Comparison of ENCODE assay signal across 14 cellular contexts in the genomic region with DNA sequence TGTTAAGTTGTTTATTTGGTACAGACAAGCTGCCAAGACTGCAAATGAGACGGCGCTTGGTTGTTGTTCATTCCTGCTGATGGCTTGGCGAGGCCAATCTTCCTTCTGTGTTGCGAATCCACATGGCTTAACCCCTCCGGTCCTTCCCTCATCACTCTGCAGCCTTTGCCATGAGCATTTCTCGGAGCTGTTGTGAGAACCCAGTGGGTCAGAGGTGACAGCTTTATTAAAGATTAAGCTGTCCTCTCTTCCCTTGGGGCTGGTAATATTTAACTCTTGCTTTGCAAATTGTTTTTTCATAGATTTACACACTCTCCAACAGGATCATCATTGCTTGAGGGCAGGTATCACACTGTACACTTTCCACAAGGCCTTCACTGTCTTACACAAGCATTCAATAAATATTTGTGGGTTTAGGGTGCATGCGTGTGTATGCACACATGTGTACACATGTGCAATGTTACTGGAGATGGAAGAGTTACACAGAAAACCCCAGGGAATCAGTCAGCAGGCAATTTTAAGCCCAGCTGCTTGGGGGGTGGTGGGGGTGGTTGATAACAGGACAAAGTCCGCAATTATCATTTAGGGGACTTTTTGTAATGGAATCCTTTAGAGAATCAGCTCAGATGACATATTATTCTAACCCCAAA. TPM values are rescaled to one million over a fixed set of nuclear protein-coding genes. Genes with fewer than 3 reads are reported as not detected.
A peak's percentile ranks its signal among the peaks of the same experiment; 100 is the strongest.
DNase-seq lines count a peak whose midpoint lies in the region; ATAC-seq and TF ChIP-seq lines count a peak whose summit lies in the region.
"Had no signal": no experiment of that assay in that cellular context is flagged by ENCODE, and none has a peak within 500 bp of the region (broad histone marks: within the 10 kb centered on the region; RNA-seq: fewer than 3 reads in every experiment).

No MANE protein-coding gene starts in this region.

- H3K27ac ChIP-seq in neuronal stem cell (replicated peaks; ENCODE audit: low read length) (no peak overlapping the region), esophagus squamous epithelium (no peak overlapping the region)
- H3K27ac ChIP-seq: stomach had no signal

- WGBS in neuronal stem cell (ENCODE audit: extremely low coverage in 2 of 2, insufficient read length in 2 of 2, insufficient replicate concordance in 1 of 2), 2 donors, result no CpG with 5 or more reads among the region's 8 CpGs
- 39 to 43% methylated on average over 8 of the region's 8 CpGs for WGBS in esophagus squamous epithelium, 2 donors

- H3K79me1 ChIP-seq in neuronal stem cell (ENCODE audit: low read depth, low read length), result no peaks in the 10 kb centered on the region

- H2BK120ac ChIP-seq in neuronal stem cell (ENCODE audit: low read depth, low read length), result no peak overlapping the region

- H3K4me1 Mint-ChIP-seq in glutamatergic neuron (ENCODE audit: low read depth, unreplicated experiment), result peaks cover 22% of the 10 kb centered on the region

- H3K4me3 Mint-ChIP-seq in glutamatergic neuron (ENCODE audit: unreplicated experiment), result peak overlapping the region; percentile 47
- H3K4me3 Mint-ChIP-seq: activated CD8-positive, alpha-beta memory T cell treated with anti-CD3 and anti-CD28 coated beads, Interleukin-2, amount 10 ng/mL, durations not matched to agents 7 days and 5 days; activated naive CD4-positive, alpha-beta T cell treated with anti-CD3 and anti-CD28 coated beads for 36 hours had no signal

- no peak overlapping the region for H2BK5ac ChIP-seq in neuronal stem cell (ENCODE audit: low read length)

- H4K91ac ChIP-seq in neuronal stem cell (ENCODE audit: low read depth, low read length, poor library complexity), result no peak overlapping the region

- no peak overlapping the region for H3K14ac ChIP-seq in neuronal stem cell (ENCODE audit: low read length)

- no peak overlapping the region for H3K9ac ChIP-seq in neuronal stem cell (ENCODE audit: low read depth, low read length, poor library complexity)

- H2AFZ ChIP-seq in neuronal stem cell (ENCODE audit: low read length), result peak overlapping the region; percentile 83

- H3K18ac ChIP-seq in neuronal stem cell (ENCODE audit: low read length), result no peak overlapping the region

- no peak overlapping the region for H3K4ac ChIP-seq in neuronal stem cell (ENCODE audit: low read length)

- H2BK12ac ChIP-seq in neuronal stem cell (ENCODE audit: low read length), result no peak overlapping the region

- no peak overlapping the region for H3K27ac Mint-ChIP-seq in glutamatergic neuron (ENCODE audit: unreplicated experiment)
- H3K27ac Mint-ChIP-seq: activated CD8-positive, alpha-beta memory T cell treated with anti-CD3 and anti-CD28 coated beads, Interleukin-2, amount 10 ng/mL, durations not matched to agents 7 days and 5 days; activated naive CD4-positive, alpha-beta T cell treated with anti-CD3 and anti-CD28 coated beads for 36 hours had no signal

- H3K4me3 ChIP-seq in neuronal stem cell (ENCODE audit: low read length in 2 of 2), result peak overlapping the region in 1 of 2 donors; percentile 25
- no peak overlapping the region for H3K4me3 ChIP-seq in esophagus squamous epithelium
- H3K4me3 ChIP-seq: stomach had no signal

- H3K36me3 ChIP-seq in neuronal stem cell (replicated peaks in 1 of 2; ENCODE audit: control insufficient read depth in 2 of 2, insufficient read depth in 2 of 2, low read length in 2 of 2), result no peaks in the 10 kb centered on the region
- no peaks in the 10 kb centered on the region for H3K36me3 ChIP-seq in esophagus squamous epithelium
- H3K36me3 ChIP-seq: stomach had no signal

- TF ChIP-seq POLR2A in esophagus squamous epithelium (IDR thresholded peaks at IDR 0.05), result no peak

- no peaks in the 10 kb centered on the region for H3K36me3 Mint-ChIP-seq in glutamatergic neuron (ENCODE audit: unreplicated experiment)
- H3K36me3 Mint-ChIP-seq: activated CD8-positive, alpha-beta memory T cell treated with anti-CD3 and anti-CD28 coated beads, Interleukin-2, amount 10 ng/mL, durations not matched to agents 7 days and 5 days had no signal

- no peak for TF ChIP-seq CTCF in glutamatergic neuron (IDR thresholded peaks at IDR 0.05; ENCODE audit: partially characterized antibody, unreplicated experiment)
- no peak for TF ChIP-seq CTCF in esophagus squamous epithelium (IDR thresholded peaks at IDR 0.05)

- no peak overlapping the region for H2AK5ac ChIP-seq in neuronal stem cell (ENCODE audit: low read depth, low read length)

- H3K27me3 Mint-ChIP-seq in glutamatergic neuron (ENCODE audit: unreplicated experiment), result peaks cover 3% of the 10 kb centered on the region

- H3K23ac ChIP-seq in neuronal stem cell (ENCODE audit: low read depth, low read length, poor library complexity), result no peak overlapping the region

- peak; percentile 72 for DNase-seq in NCI-H2227 treated with DMSO at 0.1 percent for 48 hours (lab: John Stamatoyannopoulos, UW)
- no peak for DNase-seq in glutamatergic neuron
- no peak for DNase-seq in neuronal stem cell (ENCODE audit: low spot score)
- DNase-seq in esophagus squamous epithelium (lab: John Stamatoyannopoulos, UW), result no peak
- no peak for DNase-seq in central memory CD4-positive, alpha-beta T cell
- no peak for DNase-seq in SHP77 (lab: John Stamatoyannopoulos, UW)
- DNase-seq: activated CD8-positive, alpha-beta memory T cell treated with anti-CD3 and anti-CD28 coated beads, Interleukin-2, amount 10 ng/mL, durations not matched to agents 7 days and 5 days; activated naive CD4-positive, alpha-beta T cell treated with anti-CD3 and anti-CD28 coated beads for 36 hours; EL; HCEC 1CT; NCI-H2171; stomach had no signal

- H3K4me2 ChIP-seq in neuronal stem cell (ENCODE audit: insufficient read depth, low read length, poor library complexity, severe bottlenecking), result no peak overlapping the region

- peaks cover 5% of the 10 kb centered on the region for H3K9me3 Mint-ChIP-seq in glutamatergic neuron (ENCODE audit: unreplicated experiment)
- H3K9me3 Mint-ChIP-seq: activated naive CD4-positive, alpha-beta T cell treated with anti-CD3 and anti-CD28 coated beads for 36 hours had no signal

- no peak overlapping the region for H2BK15ac ChIP-seq in neuronal stem cell (ENCODE audit: low read length)

- intact Hi-C loops in esophagus squamous epithelium (cut with DNase I), result no loop called here

- H3K27me3 ChIP-seq in neuronal stem cell (ENCODE audit: control insufficient read depth in 3 of 3, insufficient read depth in 3 of 3, low read depth in 1 of 3, low read length in 3 of 3), result no peaks in the 10 kb centered on the region
- H3K27me3 ChIP-seq in esophagus squamous epithelium, result peaks cover 0 to 20% (median 0%) of the 10 kb centered on the region in 4 donors

- H4K8ac ChIP-seq in neuronal stem cell (ENCODE audit: low read depth, low read length), result no peak overlapping the region

- ATAC-seq in GM18511 (IDR thresholded peaks at IDR 0.05; ENCODE audit: unreplicated experiment) (peak; percentile 64), GM21515 (IDR thresholded peaks at IDR 0.05; ENCODE audit: unreplicated experiment) (no peak)
- ATAC-seq: activated CD8-positive, alpha-beta memory T cell treated with anti-CD3 and anti-CD28 coated beads, Interleukin-2, amount 10 ng/mL, durations not matched to agents 7 days and 5 days had no signal

- H3K4me1 ChIP-seq in neuronal stem cell (ENCODE audit: control insufficient read depth in 2 of 2, insufficient read depth in 1 of 2, low read depth in 1 of 2, low read length in 2 of 2), result peaks cover 17 to 24% of the 10 kb centered on the region in 2 donors
- H3K4me1 ChIP-seq in esophagus squamous epithelium, result peaks cover 0 to 13% (median 3%) of the 10 kb centered on the region in 3 donors

- no peaks in the 10 kb centered on the region for H3K9me3 ChIP-seq in neuronal stem cell (replicated peaks in 1 of 2; ENCODE audit: control insufficient read depth in 2 of 2, insufficient read depth in 1 of 2, low read depth in 1 of 2, low read length in 2 of 2)
- no peaks in the 10 kb centered on the region for H3K9me3 ChIP-seq in esophagus squamous epithelium
- H3K9me3 ChIP-seq: stomach had no signal

RNA-seq across cellular contexts. Expression of a gene that starts 27.7 kb away (rescaled TPM):
- 7.7 TPM for total RNA-seq in glutamatergic neuron (ENCODE audit: unreplicated experiment)
- polyA plus RNA-seq in neuronal stem cell (2013, experiment 1 of 2), result 0.14 TPM
- 0.08 TPM for polyA plus RNA-seq in neuronal stem cell (2013, experiment 2 of 2)
- total RNA-seq in esophagus squamous epithelium, result under 1 TPM in 1 of 4 donors, not detected in 3; 0.19 TPM
- total RNA-seq: activated CD8-positive, alpha-beta memory T cell treated with anti-CD3 and anti-CD28 coated beads, Interleukin-2, amount 10 ng/mL, durations not matched to agents 7 days and 5 days; activated naive CD4-positive, alpha-beta T cell treated with anti-CD3 and anti-CD28 coated beads for 36 hours had no signal
